Comparison of ENCODE assay signal across 8 cellular contexts in genomic region chr19:47305309-47305751, GRCh38. TPM values are rescaled to one million over a fixed set of nuclear protein-coding genes. Genes with fewer than 3 reads are reported as not detected.
DNase-seq lines count a peak whose midpoint lies in the region; ATAC-seq and TF ChIP-seq lines count a peak whose summit lies in the region.

No MANE protein-coding gene starts in this region.

- no peak overlapping the region for H3K4me3 Mint-ChIP-seq in nephron progenitor cell
- no peak overlapping the region for H3K4me3 Mint-ChIP-seq in stimulated activated naive CD8-positive, alpha-beta T cell treated with anti-CD3 and anti-CD28 coated beads, Interleukin-15, amount 100 ng/mL, for 72 hours

- no peak for ATAC-seq in stimulated activated naive CD8-positive, alpha-beta T cell treated with anti-CD3 and anti-CD28 coated beads, Interleukin-15, amount 100 ng/mL, for 72 hours
- ATAC-seq in GM18873 (IDR thresholded peaks at IDR 0.05; ENCODE audit: low FRiP score, unreplicated experiment): no peak

- H3K9me3 Mint-ChIP-seq in nephron progenitor cell: no peaks in the 10 kb centered on the region
- no peaks in the 10 kb centered on the region for H3K9me3 Mint-ChIP-seq in stimulated activated naive CD8-positive, alpha-beta T cell treated with anti-CD3 and anti-CD28 coated beads, Interleukin-15, amount 100 ng/mL, for 72 hours

- DNase-seq in AG08396 (ENCODE audit: low spot score): peak; percentile 86
- peak; percentile 60 for DNase-seq in GM20000 (ENCODE audit: low spot score)
- peak; percentile 69 for DNase-seq in NCI-H69 (lab: John Stamatoyannopoulos, UW)
- DNase-seq in activated CD8-positive, alpha-beta memory T cell treated with anti-CD3 and anti-CD28 coated beads for 4 hours (ENCODE audit: low read depth in 2 of 2): peak; percentile 17 to 18
- DNase-seq in epithelial cell of proximal tubule (ENCODE audit: low read depth): peak; percentile 88
- peak; percentile 85 for DNase-seq in nephron progenitor cell
- peak; percentile 13 to 29 for DNase-seq in stimulated activated naive CD8-positive, alpha-beta T cell treated with anti-CD3 and anti-CD28 coated beads, Interleukin-15, amount 100 ng/mL, for 72 hours

- H3K4me3 ChIP-seq in epithelial cell of proximal tubule (ENCODE audit: low read depth, low read length): no peak overlapping the region

- peaks cover 36% of the 10 kb centered on the region for H3K27me3 Mint-ChIP-seq in nephron progenitor cell (ENCODE audit: low read depth, poor library complexity)
- peaks cover 39% of the 10 kb centered on the region for H3K27me3 Mint-ChIP-seq in stimulated activated naive CD8-positive, alpha-beta T cell treated with anti-CD3 and anti-CD28 coated beads, Interleukin-15, amount 100 ng/mL, for 72 hours

- no peak overlapping the region for H3K27ac Mint-ChIP-seq in nephron progenitor cell
- peak overlapping the region in 1 of 2 donors; percentile 48 for H3K27ac Mint-ChIP-seq in stimulated activated naive CD8-positive, alpha-beta T cell treated with anti-CD3 and anti-CD28 coated beads, Interleukin-15, amount 100 ng/mL, for 72 hours

- no peaks in the 10 kb centered on the region for H3K4me1 Mint-ChIP-seq in nephron progenitor cell
- H3K4me1 Mint-ChIP-seq in stimulated activated naive CD8-positive, alpha-beta T cell treated with anti-CD3 and anti-CD28 coated beads, Interleukin-15, amount 100 ng/mL, for 72 hours: peaks cover 11% of the 10 kb centered on the region

- H3K36me3 Mint-ChIP-seq in nephron progenitor cell (ENCODE audit: low read depth): no peaks in the 10 kb centered on the region

- TF ChIP-seq CTCF in GM20000 (IDR thresholded peaks at IDR 0.05; ENCODE audit: extremely low read depth, missing control alignments): peak; percentile 97
- peak; percentile 98 for TF ChIP-seq CTCF in epithelial cell of proximal tubule (conservative IDR thresholded peaks at IDR 0.05; ENCODE audit: low read depth, low read length)
- peak; percentile 90 for TF ChIP-seq CTCF in nephron progenitor cell (IDR thresholded peaks at IDR 0.05)

RNA-seq across cellular contexts. Expression of gene C5AR1, which starts 4.3 kb away (rescaled TPM):
- not detected in 2 replicates for total RNA-seq in epithelial cell of proximal tubule

RNA-seq across cellular contexts. Expression of gene C5AR2, which starts 26.6 kb away (rescaled TPM):
- total RNA-seq in epithelial cell of proximal tubule: not detected in 2 replicates

RNA-seq across cellular contexts. Expression of gene INAFM1, which starts 30.6 kb away (rescaled TPM):
- total RNA-seq in epithelial cell of proximal tubule: 3.0 and 7.0 TPM in 2 replicates

RNA-seq across cellular contexts. Expression of gene DHX34, which starts 43.8 kb away (rescaled TPM):
- total RNA-seq in epithelial cell of proximal tubule: 11.5 and 18.8 TPM in 2 replicates

RNA-seq across cellular contexts. Expression of gene CCDC9, which starts 49.0 kb away (rescaled TPM):
- 14.7 and 17.8 TPM in 2 replicates for total RNA-seq in epithelial cell of proximal tubule

Comparison
In these comparisons a context has a peak if more than half of its experiments do, and no peak if none do; other contexts are left out.
1. DNase-seq: peak in every context shown above with its lines; median percentile 88 in epithelial cell of proximal tubule; 86 in AG08396; 85 in nephron progenitor cell; 69 in NCI-H69; 60 in GM20000; 21 in stimulated activated naive CD8-positive, alpha-beta T cell treated with anti-CD3 and anti-CD28 coated beads, Interleukin-15, amount 100 ng/mL, for 72 hours; 18 in activated CD8-positive, alpha-beta memory T cell treated with anti-CD3 and anti-CD28 coated beads for 4 hours.